Comparison of ENCODE assay signal across 29 cellular contexts in genomic region chr4:137070614-137071013, GRCh38.
DNase-seq lines count a peak whose midpoint lies in the region; ATAC-seq and TF ChIP-seq lines count a peak whose summit lies in the region.
"Had no signal": no experiment of that assay in that cellular context is flagged by ENCODE, and none has a peak within 500 bp of the region (broad histone marks: within the 10 kb centered on the region; RNA-seq: fewer than 3 reads in every experiment).

No MANE protein-coding gene starts in this region.

- H3K4me3 Mint-ChIP-seq in endodermal cell, result no peak overlapping the region
- H3K4me3 Mint-ChIP-seq: activated naive CD8-positive, alpha-beta T cell treated with anti-CD3 and anti-CD28 coated beads, Interleukin-2, amount 50 U/mL, for 24 hours; activated T-cell treated with anti-CD3 and anti-CD28 coated beads, Interleukin-2, amount 50 U/mL, for 72 hours; T-helper 1 cell treated with Interleukin-12 subunit alpha and Interleukin-12 subunit beta and Interleukin-4 antibody, amounts not matched to agents 30 μg/mL and 1 μg/mL, for 36 hours had no signal

- no peaks in the 10 kb centered on the region for H3K27me3 Mint-ChIP-seq in endodermal cell (ENCODE audit: insufficient read depth)
- H3K27me3 Mint-ChIP-seq: activated naive CD8-positive, alpha-beta T cell treated with anti-CD3 and anti-CD28 coated beads, Interleukin-2, amount 50 U/mL, for 24 hours had no signal

- POLR2A ChIA-PET in HCT116 (lab: Charles Lee), result no interaction called here

- no TSS peak for BruUV-seq in HCT116 (replicated peaks; lab: Mats Ljungman, UMichigan)

- RAD21 ChIA-PET in HCT116 (lab: Charles Lee; ENCODE audit: low non-redundant PET in 1 of 2, low total read pairs in 2 of 2, uncharacterized antibody in 2 of 2, unreplicated experiment in 2 of 2), result no interaction called here

- H3K9me3 Mint-ChIP-seq in endodermal cell, result peaks cover 2% of the 10 kb centered on the region
- H3K9me3 Mint-ChIP-seq: T-helper 1 cell treated with Interleukin-12 subunit alpha and Interleukin-12 subunit beta and Interleukin-4 antibody, amounts not matched to agents 30 μg/mL and 1 μg/mL, for 36 hours had no signal

- H3K4me1 ChIP-seq in HCT116 (ENCODE audit: control insufficient read depth in 1 of 2, insufficient read depth in 2 of 2, low read length in 2 of 2) (no peaks in the 10 kb centered on the region), endodermal cell (ENCODE audit: control insufficient read depth, insufficient read depth, low read length) (no peaks in the 10 kb centered on the region), sigmoid colon (no peaks in the 10 kb centered on the region)
- H3K4me1 ChIP-seq: colonic mucosa, left ventricle myocardium inferior, right atrium auricular region, transverse colon had no signal

- H3K4me2 ChIP-seq in HCT116 (ENCODE audit: low read length), result no peak overlapping the region
- H3K4me2 ChIP-seq: BLaER1 had no signal

- H3K9me2 ChIP-seq in HCT116 (ENCODE audit: insufficient read depth), result 0 out of 2 replicates have a peak, but pooled peaks cover 3% of the 10 kb centered on the region

- H3K79me2 ChIP-seq in HCT116 (ENCODE audit: insufficient read depth, low read length), result no peaks in the 10 kb centered on the region

- no peaks in the 10 kb centered on the region for H3K36me3 ChIP-seq in HCT116 (ENCODE audit: control insufficient read depth in 1 of 2, insufficient read depth in 2 of 2, low read length in 2 of 2)
- no peaks in the 10 kb centered on the region for H3K36me3 ChIP-seq in endodermal cell (ENCODE audit: control insufficient read depth, insufficient read depth, low read length)
- no peaks in the 10 kb centered on the region for H3K36me3 ChIP-seq in sigmoid colon
- H3K36me3 ChIP-seq: BLaER1, colonic mucosa, left ventricle myocardium inferior, right atrium auricular region, transverse colon had no signal

- TF ChIP-seq EP300 in sigmoid colon (IDR thresholded peaks at IDR 0.05), result no peak

- H3K9ac ChIP-seq in HCT116 (ENCODE audit: low read length) (no peak overlapping the region), endodermal cell (ENCODE audit: extremely low read depth, low read length, poor library complexity, severe bottlenecking) (no peak overlapping the region)
- H3K9ac ChIP-seq: BLaER1 had no signal

- H3K27ac Mint-ChIP-seq in endodermal cell, result no peak overlapping the region
- H3K27ac Mint-ChIP-seq: activated naive CD8-positive, alpha-beta T cell treated with anti-CD3 and anti-CD28 coated beads, Interleukin-2, amount 50 U/mL, for 24 hours; activated T-cell treated with anti-CD3 and anti-CD28 coated beads, Interleukin-2, amount 50 U/mL, for 72 hours; T-helper 1 cell treated with Interleukin-12 subunit alpha and Interleukin-12 subunit beta and Interleukin-4 antibody, amounts not matched to agents 30 μg/mL and 1 μg/mL, for 36 hours had no signal

- peaks cover 3% of the 10 kb centered on the region for H3K4me1 Mint-ChIP-seq in endodermal cell
- H3K4me1 Mint-ChIP-seq: activated naive CD8-positive, alpha-beta T cell treated with anti-CD3 and anti-CD28 coated beads, Interleukin-2, amount 50 U/mL, for 24 hours had no signal

- TF ChIP-seq CTCF in HCT116 (IDR thresholded peaks at IDR 0.05 in 2 of 3, conservative IDR thresholded peaks at IDR 0.05 in 1 of 3; ENCODE audit: borderline replicate concordance in 1 of 3, insufficient read depth in 1 of 3, low read depth in 2 of 3, low read length in 2 of 3) (no peak), endodermal cell (conservative IDR thresholded peaks at IDR 0.05) (peak; percentile 56), sigmoid colon (IDR thresholded peaks at IDR 0.05) (no peak)

- H3K27ac ChIP-seq in HCT116 (ENCODE audit: low read depth, low read length), result no peak overlapping the region
- H3K27ac ChIP-seq in endodermal cell (ENCODE audit: low read depth, low read length), result no peak overlapping the region
- H3K27ac ChIP-seq in sigmoid colon, result no peak overlapping the region
- H3K27ac ChIP-seq: BLaER1, colonic mucosa, left ventricle myocardium inferior, right atrium auricular region, RWPE1, SK-N-MC, transverse colon had no signal

- no peak for TF ChIP-seq RAD21 in HCT116 (IDR thresholded peaks at IDR 0.05; ENCODE audit: low read depth)

- H3K4me3 ChIP-seq in HCT116 (replicated peaks in 1 of 2; ENCODE audit: low read depth in 1 of 2, low read length in 2 of 2), result no peak overlapping the region
- H3K4me3 ChIP-seq in endodermal cell (ENCODE audit: low read length), result no peak overlapping the region
- no peak overlapping the region for H3K4me3 ChIP-seq in sigmoid colon
- H3K4me3 ChIP-seq: BLaER1, colonic mucosa, K562, left ventricle myocardium inferior, right atrium auricular region, SK-N-MC, transverse colon had no signal

- H3K9me3 ChIP-seq in HCT116 (ENCODE audit: control insufficient read depth in 1 of 2, insufficient read depth in 1 of 2, low read depth in 1 of 2, low read length in 2 of 2) (no peaks in the 10 kb centered on the region), endodermal cell (ENCODE audit: control insufficient read depth, low read length) (peaks cover 2% of the 10 kb centered on the region), sigmoid colon (no peaks in the 10 kb centered on the region)
- H3K9me3 ChIP-seq: colonic mucosa, right atrium auricular region, transverse colon had no signal

- CTCF ChIA-PET in HCT116 (lab: Charles Lee), result no interaction called here

- H3K27me3 ChIP-seq in HCT116 (ENCODE audit: insufficient read depth, low read length), result no peaks in the 10 kb centered on the region
- no peaks in the 10 kb centered on the region for H3K27me3 ChIP-seq in endodermal cell (ENCODE audit: control insufficient read depth, insufficient read depth, low read length, poor library complexity, severe bottlenecking)
- no peaks in the 10 kb centered on the region for H3K27me3 ChIP-seq in sigmoid colon
- H3K27me3 ChIP-seq: BLaER1, colonic mucosa, right atrium auricular region, transverse colon had no signal

- H4K20me1 ChIP-seq in HCT116 (ENCODE audit: insufficient read depth), result no peaks in the 10 kb centered on the region
- H4K20me1 ChIP-seq: BLaER1 had no signal

- WGBS in endodermal cell (ENCODE audit: insufficient coverage in 1 of 2, insufficient read length in 1 of 2), 2 experiments, result 91 to 100% methylated on average over 1 to 2 of the region's 2 CpGs
- WGBS in sigmoid colon, 2 donors, result 56 to 89% methylated on average over 2 of the region's 2 CpGs

- 0 out of 2 replicates have a peak, but pooled peaks have one; percentile 25 for ATAC-seq in HCT116
- no peak for ATAC-seq in GM21717 (IDR thresholded peaks at IDR 0.05; ENCODE audit: unreplicated experiment)
- no peak for ATAC-seq in GM19023 (IDR thresholded peaks at IDR 0.05; ENCODE audit: unreplicated experiment)
- ATAC-seq: activated naive CD8-positive, alpha-beta T cell treated with anti-CD3 and anti-CD28 coated beads, Interleukin-2, amount 50 U/mL, for 24 hours; activated T-cell treated with anti-CD3 and anti-CD28 coated beads, Interleukin-2, amount 50 U/mL, for 72 hours; K562 had no signal

- TF ChIP-seq POLR2A in HCT116 (IDR thresholded peaks at IDR 0.05; ENCODE audit: borderline replicate concordance, extremely low read depth, insufficient read depth, insufficient read length), result no peak
- no peak for TF ChIP-seq POLR2A in sigmoid colon (IDR thresholded peaks at IDR 0.05)

- DNase-seq in EH (ENCODE audit: low read depth) (peak; percentile 1), HCT116 (ENCODE audit: low read depth, low spot score) (no peak), endodermal cell (peak; percentile 69), sigmoid colon (peak; percentile 34), ACHN (no peak), DMS79 treated with DMSO at 0.1 percent for 48 hours (lab: John Stamatoyannopoulos, UW) (no peak)
- DNase-seq: activated CD4-positive, alpha-beta T cell treated with anti-CD3 and anti-CD28 coated beads, Interleukin-2, amount 50 U/mL, for 4 hours; activated naive CD4-positive, alpha-beta T cell; activated naive CD8-positive, alpha-beta T cell treated with anti-CD3 and anti-CD28 coated beads, Interleukin-2, amount 50 U/mL, for 24 hours; activated T-cell treated with anti-CD3 and anti-CD28 coated beads, Interleukin-2, amount 50 U/mL, for 72 hours; colonic mucosa; effector memory CD4-positive, alpha-beta T cell; erythroblast; GF-D8; left ventricle myocardium inferior; MM.1S; NCI-H1105 treated with DMSO at 0.1 percent for 48 hours; NCI-H187 treated with DMSO at 0.1 percent for 48 hours; OCI-M1; stimulated activated CD4-positive, alpha-beta T cell treated with anti-CD3 and anti-CD28 coated beads, Interleukin-4, amount 100 ng/mL, for 24 hours; transverse colon had no signal

- intact Hi-C loops in HCT116 (cut with micrococcal nuclease), result no loop called here
- intact Hi-C loops in sigmoid colon (cut with DNase I), result no loop called here

- H2AFZ ChIP-seq in HCT116 (ENCODE audit: low read depth, low read length, poor library complexity, severe bottlenecking), result no peak overlapping the region

- in situ Hi-C loops in ACHN (cut with HindIII; ENCODE audit: low pct_ligation_motif_present, low pct_unique_long_range_greater_than_20kb, low sequenced_read_pairs), result no loop called here

- H3K36me3 Mint-ChIP-seq in endodermal cell (ENCODE audit: low read depth), result no peaks in the 10 kb centered on the region

TF ChIP-seq in HCT116, 20 proteins besides CTCF, POLR2A, EP300 and RAD21:
- TF ChIP-seq MAX (IDR thresholded peaks at IDR 0.05) (no peak), CBX3 (IDR thresholded peaks at IDR 0.05; ENCODE audit: low read depth) (no peak), EZH2phosphoT487 (IDR thresholded peaks at IDR 0.05; ENCODE audit: borderline replicate concordance) (no peak)

Comparison
In these comparisons a context has a peak if more than half of its experiments do, and no peak if none do; other contexts are left out.
1. DNase-seq: peak in EH (single experiment), endodermal cell (single experiment) and sigmoid colon (single experiment); none in HCT116 (single experiment), ACHN (single experiment) and DMS79 treated with DMSO at 0.1 percent for 48 hours (single experiment).